Comparison of ENCODE assay signal across 10 cellular contexts in genomic region chr10:101974091-101974799, GRCh38.
A peak's percentile ranks its signal among the peaks of the same experiment; 100 is the strongest.
DNase-seq lines count a peak whose midpoint lies in the region; ATAC-seq and TF ChIP-seq lines count a peak whose summit lies in the region.
"Had no signal": no experiment of that assay in that cellular context is flagged by ENCODE, and none has a peak within 500 bp of the region (broad histone marks: within the 10 kb centered on the region; RNA-seq: fewer than 3 reads in every experiment).

No MANE protein-coding gene starts in this region.

- H3K9me3 Mint-ChIP-seq in GM23338 (no peaks in the 10 kb centered on the region), nephron progenitor cell (no peaks in the 10 kb centered on the region), glutamatergic neuron (ENCODE audit: unreplicated experiment) (peaks cover 2% of the 10 kb centered on the region)
- H3K9me3 Mint-ChIP-seq: nephron had no signal

- H3K27ac Mint-ChIP-seq in GM23338 (no peak overlapping the region), nephron progenitor cell (peak overlapping the region; percentile 9), glutamatergic neuron (ENCODE audit: unreplicated experiment) (no peak overlapping the region)
- H3K27ac Mint-ChIP-seq: nephron had no signal

- no peaks in the 10 kb centered on the region for H3K27me3 ChIP-seq in GM23338 (ENCODE audit: insufficient read depth)

- peaks cover 7% of the 10 kb centered on the region; the same call in 1 of the 2 replicates for H3K4me1 ChIP-seq in GM23338 (ENCODE audit: insufficient read depth)

- H3K9me2 ChIP-seq in GM23338 (ENCODE audit: insufficient read depth) = no peaks in the 10 kb centered on the region

- H3K79me2 ChIP-seq in GM23338 (replicated peaks; ENCODE audit: insufficient read depth) = no peaks in the 10 kb centered on the region

- no peaks in the 10 kb centered on the region; the same call in 1 of the 2 replicates for H3K36me3 ChIP-seq in GM23338 (ENCODE audit: insufficient read depth)

- no peak overlapping the region for H3K4me3 ChIP-seq in GM23338

- H2AFZ ChIP-seq in GM23338 = no peak overlapping the region

- H3K4me2 ChIP-seq in GM23338 = no peak overlapping the region

- H3K27ac ChIP-seq in GM23338 (ENCODE audit: low read depth) = no peak overlapping the region; the same call in 1 of the 2 replicates
- peak overlapping the region; percentile 36 for H3K27ac ChIP-seq in caudate nucleus (ENCODE audit: low read depth, low read length)

- peak; percentile 50 for ATAC-seq in GM23338
- no peak for ATAC-seq in HG03342 (IDR thresholded peaks at IDR 0.05; ENCODE audit: unreplicated experiment)
- no peak for ATAC-seq in GM21576 (IDR thresholded peaks at IDR 0.05; ENCODE audit: unreplicated experiment)

- no peaks in the 10 kb centered on the region for H4K20me1 ChIP-seq in GM23338 (replicated peaks; ENCODE audit: insufficient read depth)

- H3K27me3 Mint-ChIP-seq in GM23338 (ENCODE audit: insufficient read depth, low read depth, poor library complexity) = peaks cover 3% of the 10 kb centered on the region
- H3K27me3 Mint-ChIP-seq in nephron progenitor cell (ENCODE audit: low read depth, poor library complexity) = no peaks in the 10 kb centered on the region
- no peaks in the 10 kb centered on the region for H3K27me3 Mint-ChIP-seq in glutamatergic neuron (ENCODE audit: unreplicated experiment)

- H3K36me3 Mint-ChIP-seq in GM23338 (ENCODE audit: low read depth) (no peaks in the 10 kb centered on the region; the same call in 1 of the 3 replicates), nephron progenitor cell (ENCODE audit: low read depth) (peaks cover 42% of the 10 kb centered on the region), glutamatergic neuron (ENCODE audit: unreplicated experiment) (no peaks in the 10 kb centered on the region)

- no peaks in the 10 kb centered on the region for H3F3A ChIP-seq in GM23338 (replicated peaks; ENCODE audit: low read depth)

- no peak for TF ChIP-seq CTCF in GM23338 (conservative IDR thresholded peaks at IDR 0.05; ENCODE audit: low read depth in 2 of 2)
- no peak for TF ChIP-seq CTCF in nephron progenitor cell (IDR thresholded peaks at IDR 0.05)
- TF ChIP-seq CTCF in glutamatergic neuron (IDR thresholded peaks at IDR 0.05; ENCODE audit: partially characterized antibody, unreplicated experiment) = no peak

- DNase-seq in GM23338 (ENCODE audit: low spot score) (no peak), NCI-H345 (lab: John Stamatoyannopoulos, UW) (peak; percentile 72), caudate nucleus (lab: John Stamatoyannopoulos, UW) (no peak), nephron progenitor cell (no peak), glutamatergic neuron (no peak), KG1 (lab: John Stamatoyannopoulos, UW) (no peak)
- DNase-seq: effector CD4-positive, alpha-beta T cell had no signal

- H3K4me3 Mint-ChIP-seq in GM23338 (no peak overlapping the region), nephron progenitor cell (no peak overlapping the region), glutamatergic neuron (ENCODE audit: unreplicated experiment) (no peak overlapping the region)
- H3K4me3 Mint-ChIP-seq: nephron had no signal

- H3K4me1 Mint-ChIP-seq in GM23338 (peaks cover 13% of the 10 kb centered on the region), nephron progenitor cell (peaks cover 21% of the 10 kb centered on the region), glutamatergic neuron (ENCODE audit: low read depth, unreplicated experiment) (peaks cover 10% of the 10 kb centered on the region)

TF ChIP-seq in GM23338, 12 proteins besides CTCF, POLR2A, EP300 and RAD21:
- TF ChIP-seq ZNF462 (CRISPR knock-in tag; IDR thresholded peaks at IDR 0.05) (no peak), JUNB (IDR thresholded peaks at IDR 0.05; ENCODE audit: unreplicated experiment) (no peak), EZH2phosphoT487 (IDR thresholded peaks at IDR 0.05; ENCODE audit: unreplicated experiment) (no peak), NANOG (IDR thresholded peaks at IDR 0.05; ENCODE audit: borderline replicate concordance) (no peak)
- TF ChIP-seq, protein P1, sequence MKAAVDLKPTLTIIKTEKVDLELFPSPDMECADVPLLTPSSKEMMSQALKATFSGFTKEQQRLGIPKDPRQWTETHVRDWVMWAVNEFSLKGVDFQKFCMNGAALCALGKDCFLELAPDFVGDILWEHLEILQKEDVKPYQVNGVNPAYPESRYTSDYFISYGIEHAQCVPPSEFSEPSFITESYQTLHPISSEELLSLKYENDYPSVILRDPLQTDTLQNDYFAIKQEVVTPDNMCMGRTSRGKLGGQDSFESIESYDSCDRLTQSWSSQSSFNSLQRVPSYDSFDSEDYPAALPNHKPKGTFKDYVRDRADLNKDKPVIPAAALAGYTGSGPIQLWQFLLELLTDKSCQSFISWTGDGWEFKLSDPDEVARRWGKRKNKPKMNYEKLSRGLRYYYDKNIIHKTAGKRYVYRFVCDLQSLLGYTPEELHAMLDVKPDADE (IDR thresholded peaks at IDR 0.05) = no peak
TF ChIP-seq in GM23338: peak in this region for 0.
